In the genomic region with DNA sequence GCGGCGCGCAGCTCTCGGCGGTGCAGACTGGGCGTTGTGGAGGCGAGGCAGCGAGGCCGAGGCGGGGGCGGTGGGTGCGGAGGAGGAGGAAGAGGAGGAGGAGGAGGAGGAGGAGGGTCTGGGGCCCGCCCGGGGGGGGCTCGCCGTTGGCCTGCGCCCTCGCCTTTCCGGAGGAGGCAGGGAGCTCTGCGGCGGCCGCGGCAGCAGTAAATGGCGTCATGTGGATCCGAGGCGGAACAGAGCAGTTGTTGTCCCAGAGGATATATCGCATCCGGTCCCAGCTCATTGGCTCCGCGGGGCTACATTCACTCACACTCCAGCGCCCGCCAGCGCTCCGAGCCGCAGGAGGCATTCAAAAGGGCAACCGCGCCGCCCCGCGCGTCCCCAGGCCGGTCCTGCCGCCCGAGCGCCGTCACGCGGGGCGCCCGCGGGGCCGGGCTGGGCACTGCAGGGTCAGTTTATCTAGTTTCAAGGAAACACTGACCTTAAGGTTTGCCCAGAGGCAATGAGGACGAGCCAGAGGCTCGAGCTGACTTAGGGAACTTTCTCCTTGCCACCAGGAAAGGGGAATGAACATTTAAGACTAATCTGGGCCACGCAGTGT, we compare ENCODE assay signal across 8 cellular contexts. TPM values are rescaled to one million over a fixed set of nuclear protein-coding genes. Genes with fewer than 3 reads are reported as not detected.
DNase-seq lines count a peak whose midpoint lies in the region; ATAC-seq lines count a peak whose summit lies in the region.

Gene SPRY2, minus strand, starts transcription at position 29 of the 604 bp plus-strand sequence. CDS start 3,421 bp downstream, outside the sequence.

- peak within 1 kb of the TSS; percentile 96 for H3K4me2 ChIP-seq in BLaER1

- H3K9me3 ChIP-seq in BLaER1, result no peaks in the 10 kb centered on the region

- DNase-seq in NCI-H2171 treated with DMSO at 0.1 percent for 48 hours (lab: John Stamatoyannopoulos, UW), result peak; percentile 60
- DNase-seq in activated CD8-positive, alpha-beta memory T cell treated with anti-CD3 and anti-CD28 coated beads for 24 hours, result peak; percentile 71
- DNase-seq in midbrain (lab: John Stamatoyannopoulos, UW), result peak; percentile 97
- DNase-seq in substantia nigra (lab: John Stamatoyannopoulos, UW), result peak; percentile 64 to 98 (median 93)

- peaks cover 44% of the 10 kb centered on the region for H3K4me1 ChIP-seq in BLaER1

- H3K27me3 ChIP-seq in BLaER1, result no peaks in the 10 kb centered on the region

- H3K36me3 ChIP-seq in BLaER1, result peaks cover 15% of the 10 kb centered on the region

- ATAC-seq in GM19023 (IDR thresholded peaks at IDR 0.05; ENCODE audit: unreplicated experiment), result peak; percentile 43
- peak; percentile 37 for ATAC-seq in HG03103 (IDR thresholded peaks at IDR 0.05; ENCODE audit: low read depth, unreplicated experiment)
- ATAC-seq in esophagus mucosa, result peak; percentile 88

- peak within 1 kb of the TSS; percentile 97 for H3K4me3 ChIP-seq in BLaER1

- peaks cover 42% of the 10 kb centered on the region for H4K20me1 ChIP-seq in BLaER1

- H3K27ac ChIP-seq in BLaER1, result peak within 1 kb of the TSS; percentile 96
- peak within 1 kb of the TSS; percentile 94 for H3K27ac ChIP-seq in substantia nigra (ENCODE audit: low read depth, low read length, poor library complexity, severe bottlenecking)

- peak within 1 kb of the TSS; percentile 98 for H3K9ac ChIP-seq in BLaER1

RNA-seq across cellular contexts. Expression of gene SPRY2, which starts in this region (rescaled TPM):
- 11.8 TPM for total RNA-seq in esophagus mucosa

Comparison
In these comparisons a context has a peak if more than half of its experiments do, and no peak if none do; other contexts are left out.
1. Peak in every context shown above with its lines: DNase-seq, ATAC-seq, H3K4me3 ChIP-seq and H3K27ac ChIP-seq.
2. ATAC-seq: peak in every context shown above with its lines; median percentile 88 in esophagus mucosa; 43 in GM19023; 37 in HG03103.